Comparison of ENCODE assay signal across 2 cellular contexts in the genomic region with DNA sequence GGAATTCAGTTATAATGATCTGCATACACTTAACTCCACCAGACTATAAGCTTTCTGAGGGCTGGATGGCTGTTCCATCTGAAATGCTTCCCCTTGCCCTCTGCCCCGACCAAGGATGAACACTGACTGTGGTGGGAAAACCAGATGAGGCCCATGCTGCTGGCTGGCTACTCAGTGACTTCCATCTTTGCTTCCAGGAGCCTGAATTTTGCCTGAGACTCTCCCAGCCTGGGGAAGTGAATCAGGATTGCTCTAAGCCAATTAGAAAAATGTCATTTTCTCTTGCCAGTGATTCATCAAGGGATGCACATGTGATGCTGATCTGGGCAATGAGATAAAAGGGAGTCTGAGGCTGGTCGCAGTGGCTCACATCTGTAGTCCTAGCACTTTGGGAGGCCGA.
TF ChIP-seq lines count a peak whose summit lies in the region.

No MANE protein-coding gene starts in this region.

TF ChIP-seq in SK-N-SH, 30 proteins besides CTCF, POLR2A, EP300 and RAD21:
- TF ChIP-seq SMC3 (IDR thresholded peaks at IDR 0.05; ENCODE audit: low read depth, low read length) (no peak), EZH2phosphoT487 (IDR thresholded peaks at IDR 0.05; ENCODE audit: borderline replicate concordance, low read depth) (no peak), TCF12 (IDR thresholded peaks at IDR 0.05) (no peak), RXRA (IDR thresholded peaks at IDR 0.05; ENCODE audit: borderline replicate concordance, low read depth) (no peak), FOSL2 (IDR thresholded peaks at IDR 0.05; ENCODE audit: borderline replicate concordance, low read depth) (no peak; the same call in 1 of the 2 replicates), JUND (IDR thresholded peaks at IDR 0.05) (0 out of 2 replicates have a peak, but pooled peaks have one; percentile 10), YY1 (IDR thresholded peaks at IDR 0.05; ENCODE audit: low read depth) (no peak), SIN3A (IDR thresholded peaks at IDR 0.05; ENCODE audit: borderline replicate concordance, low read depth, low read length) (no peak), ELF1 (IDR thresholded peaks at IDR 0.05) (no peak)
- TF ChIP-seq, protein P1, sequence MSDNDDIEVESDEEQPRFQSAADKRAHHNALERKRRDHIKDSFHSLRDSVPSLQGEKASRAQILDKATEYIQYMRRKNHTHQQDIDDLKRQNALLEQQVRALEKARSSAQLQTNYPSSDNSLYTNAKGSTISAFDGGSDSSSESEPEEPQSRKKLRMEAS (IDR thresholded peaks at IDR 0.05; ENCODE audit: low read depth) = 0 out of 2 replicates have a peak, but pooled peaks have one; percentile 31
- TF ChIP-seq, protein P2, sequence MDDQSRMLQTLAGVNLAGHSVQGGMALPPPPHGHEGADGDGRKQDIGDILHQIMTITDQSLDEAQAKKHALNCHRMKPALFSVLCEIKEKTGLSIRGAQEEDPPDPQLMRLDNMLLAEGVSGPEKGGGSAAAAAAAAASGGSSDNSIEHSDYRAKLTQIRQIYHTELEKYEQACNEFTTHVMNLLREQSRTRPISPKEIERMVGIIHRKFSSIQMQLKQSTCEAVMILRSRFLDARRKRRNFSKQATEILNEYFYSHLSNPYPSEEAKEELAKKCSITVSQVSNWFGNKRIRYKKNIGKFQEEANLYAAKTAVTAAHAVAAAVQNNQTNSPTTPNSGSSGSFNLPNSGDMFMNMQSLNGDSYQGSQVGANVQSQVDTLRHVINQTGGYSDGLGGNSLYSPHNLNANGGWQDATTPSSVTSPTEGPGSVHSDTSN (IDR thresholded peaks at IDR 0.05) = peak; percentile 25; the same call in 1 of the 2 replicates
- TF ChIP-seq, protein P3, sequence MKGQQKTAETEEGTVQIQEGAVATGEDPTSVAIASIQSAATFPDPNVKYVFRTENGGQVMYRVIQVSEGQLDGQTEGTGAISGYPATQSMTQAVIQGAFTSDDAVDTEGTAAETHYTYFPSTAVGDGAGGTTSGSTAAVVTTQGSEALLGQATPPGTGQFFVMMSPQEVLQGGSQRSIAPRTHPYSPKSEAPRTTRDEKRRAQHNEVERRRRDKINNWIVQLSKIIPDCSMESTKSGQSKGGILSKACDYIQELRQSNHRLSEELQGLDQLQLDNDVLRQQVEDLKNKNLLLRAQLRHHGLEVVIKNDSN (IDR thresholded peaks at IDR 0.05; ENCODE audit: borderline replicate concordance, low read depth) = peak; percentile 71; the same call in 1 of the 2 replicates

TF ChIP-seq in SK-N-SH treated with all-trans-retinoic acid at 6 μM for 48 hours, 23 proteins besides CTCF, POLR2A, EP300 and RAD21:
- TF ChIP-seq, protein P4, sequence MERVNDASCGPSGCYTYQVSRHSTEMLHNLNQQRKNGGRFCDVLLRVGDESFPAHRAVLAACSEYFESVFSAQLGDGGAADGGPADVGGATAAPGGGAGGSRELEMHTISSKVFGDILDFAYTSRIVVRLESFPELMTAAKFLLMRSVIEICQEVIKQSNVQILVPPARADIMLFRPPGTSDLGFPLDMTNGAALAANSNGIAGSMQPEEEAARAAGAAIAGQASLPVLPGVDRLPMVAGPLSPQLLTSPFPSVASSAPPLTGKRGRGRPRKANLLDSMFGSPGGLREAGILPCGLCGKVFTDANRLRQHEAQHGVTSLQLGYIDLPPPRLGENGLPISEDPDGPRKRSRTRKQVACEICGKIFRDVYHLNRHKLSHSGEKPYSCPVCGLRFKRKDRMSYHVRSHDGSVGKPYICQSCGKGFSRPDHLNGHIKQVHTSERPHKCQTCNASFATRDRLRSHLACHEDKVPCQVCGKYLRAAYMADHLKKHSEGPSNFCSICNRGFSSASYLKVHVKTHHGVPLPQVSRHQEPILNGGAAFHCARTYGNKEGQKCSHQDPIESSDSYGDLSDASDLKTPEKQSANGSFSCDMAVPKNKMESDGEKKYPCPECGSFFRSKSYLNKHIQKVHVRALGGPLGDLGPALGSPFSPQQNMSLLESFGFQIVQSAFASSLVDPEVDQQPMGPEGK (CRISPR knock-in tag; IDR thresholded peaks at IDR 0.05; ENCODE audit: borderline replicate concordance) = no peak
- TF ChIP-seq ISL1 (CRISPR knock-in tag; IDR thresholded peaks at IDR 0.05) (no peak), SNAI2 (CRISPR knock-in tag; IDR thresholded peaks at IDR 0.05) (no peak), GLIS3 (CRISPR knock-in tag; IDR thresholded peaks at IDR 0.05) (no peak), PPARA (CRISPR knock-in tag; IDR thresholded peaks at IDR 0.05; ENCODE audit: borderline replicate concordance) (no peak), ZNF565 (CRISPR knock-in tag; conservative IDR thresholded peaks at IDR 0.05; ENCODE audit: low read depth) (no peak), ZFP30 (CRISPR knock-in tag; IDR thresholded peaks at IDR 0.05) (no peak), ZNF70 (CRISPR knock-in tag; IDR thresholded peaks at IDR 0.05) (no peak), BACH2 (CRISPR knock-in tag; IDR thresholded peaks at IDR 0.05; ENCODE audit: borderline replicate concordance) (no peak), TCF4 (CRISPR knock-in tag; IDR thresholded peaks at IDR 0.05; ENCODE audit: borderline replicate concordance) (no peak), ARNTL (CRISPR knock-in tag; IDR thresholded peaks at IDR 0.05; ENCODE audit: borderline replicate concordance, low read depth) (no peak)
- TF ChIP-seq, protein P5, sequence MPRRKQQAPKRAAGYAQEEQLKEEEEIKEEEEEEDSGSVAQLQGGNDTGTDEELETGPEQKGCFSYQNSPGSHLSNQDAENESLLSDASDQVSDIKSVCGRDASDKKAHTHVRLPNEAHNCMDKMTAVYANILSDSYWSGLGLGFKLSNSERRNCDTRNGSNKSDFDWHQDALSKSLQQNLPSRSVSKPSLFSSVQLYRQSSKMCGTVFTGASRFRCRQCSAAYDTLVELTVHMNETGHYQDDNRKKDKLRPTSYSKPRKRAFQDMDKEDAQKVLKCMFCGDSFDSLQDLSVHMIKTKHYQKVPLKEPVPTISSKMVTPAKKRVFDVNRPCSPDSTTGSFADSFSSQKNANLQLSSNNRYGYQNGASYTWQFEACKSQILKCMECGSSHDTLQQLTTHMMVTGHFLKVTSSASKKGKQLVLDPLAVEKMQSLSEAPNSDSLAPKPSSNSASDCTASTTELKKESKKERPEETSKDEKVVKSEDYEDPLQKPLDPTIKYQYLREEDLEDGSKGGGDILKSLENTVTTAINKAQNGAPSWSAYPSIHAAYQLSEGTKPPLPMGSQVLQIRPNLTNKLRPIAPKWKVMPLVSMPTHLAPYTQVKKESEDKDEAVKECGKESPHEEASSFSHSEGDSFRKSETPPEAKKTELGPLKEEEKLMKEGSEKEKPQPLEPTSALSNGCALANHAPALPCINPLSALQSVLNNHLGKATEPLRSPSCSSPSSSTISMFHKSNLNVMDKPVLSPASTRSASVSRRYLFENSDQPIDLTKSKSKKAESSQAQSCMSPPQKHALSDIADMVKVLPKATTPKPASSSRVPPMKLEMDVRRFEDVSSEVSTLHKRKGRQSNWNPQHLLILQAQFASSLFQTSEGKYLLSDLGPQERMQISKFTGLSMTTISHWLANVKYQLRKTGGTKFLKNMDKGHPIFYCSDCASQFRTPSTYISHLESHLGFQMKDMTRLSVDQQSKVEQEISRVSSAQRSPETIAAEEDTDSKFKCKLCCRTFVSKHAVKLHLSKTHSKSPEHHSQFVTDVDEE (CRISPR knock-in tag; IDR thresholded peaks at IDR 0.05) = no peak
- TF ChIP-seq, protein P6, sequence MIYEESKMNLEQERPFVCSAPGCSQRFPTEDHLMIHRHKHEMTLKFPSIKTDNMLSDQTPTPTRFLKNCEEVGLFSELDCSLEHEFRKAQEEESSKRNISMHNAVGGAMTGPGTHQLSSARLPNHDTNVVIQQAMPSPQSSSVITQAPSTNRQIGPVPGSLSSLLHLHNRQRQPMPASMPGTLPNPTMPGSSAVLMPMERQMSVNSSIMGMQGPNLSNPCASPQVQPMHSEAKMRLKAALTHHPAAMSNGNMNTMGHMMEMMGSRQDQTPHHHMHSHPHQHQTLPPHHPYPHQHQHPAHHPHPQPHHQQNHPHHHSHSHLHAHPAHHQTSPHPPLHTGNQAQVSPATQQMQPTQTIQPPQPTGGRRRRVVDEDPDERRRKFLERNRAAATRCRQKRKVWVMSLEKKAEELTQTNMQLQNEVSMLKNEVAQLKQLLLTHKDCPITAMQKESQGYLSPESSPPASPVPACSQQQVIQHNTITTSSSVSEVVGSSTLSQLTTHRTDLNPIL (CRISPR knock-in tag; IDR thresholded peaks at IDR 0.05; ENCODE audit: low read depth) = no peak
- TF ChIP-seq, protein P7, sequence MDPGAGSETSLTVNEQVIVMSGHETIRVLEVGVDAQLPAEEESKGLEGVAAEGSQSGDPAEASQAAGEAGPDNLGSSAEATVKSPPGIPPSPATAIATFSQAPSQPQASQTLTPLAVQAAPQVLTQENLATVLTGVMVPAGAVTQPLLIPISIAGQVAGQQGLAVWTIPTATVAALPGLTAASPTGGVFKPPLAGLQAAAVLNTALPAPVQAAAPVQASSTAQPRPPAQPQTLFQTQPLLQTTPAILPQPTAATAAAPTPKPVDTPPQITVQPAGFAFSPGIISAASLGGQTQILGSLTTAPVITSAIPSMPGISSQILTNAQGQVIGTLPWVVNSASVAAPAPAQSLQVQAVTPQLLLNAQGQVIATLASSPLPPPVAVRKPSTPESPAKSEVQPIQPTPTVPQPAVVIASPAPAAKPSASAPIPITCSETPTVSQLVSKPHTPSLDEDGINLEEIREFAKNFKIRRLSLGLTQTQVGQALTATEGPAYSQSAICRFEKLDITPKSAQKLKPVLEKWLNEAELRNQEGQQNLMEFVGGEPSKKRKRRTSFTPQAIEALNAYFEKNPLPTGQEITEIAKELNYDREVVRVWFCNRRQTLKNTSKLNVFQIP (CRISPR knock-in tag; IDR thresholded peaks at IDR 0.05; ENCODE audit: borderline replicate concordance, low read depth) = no peak
